ENCODE assay signal across 10 cellular contexts in genomic region chr19:40286235-40286530, GRCh38. TPM values are rescaled to one million over a fixed set of nuclear protein-coding genes. Genes with fewer than 3 reads are reported as not detected.
DNase-seq lines count a peak whose midpoint lies in the region; ATAC-seq and TF ChIP-seq lines count a peak whose summit lies in the region.
"Had no signal": no experiment of that assay in that cellular context is flagged by ENCODE, and none has a peak within 500 bp of the region (broad histone marks: within the 10 kb centered on the region; RNA-seq: fewer than 3 reads in every experiment).

No MANE protein-coding gene starts in this region.

- H3K4me1 Mint-ChIP-seq in endothelial cell (ENCODE audit: unreplicated experiment), result peaks cover 16% of the 10 kb centered on the region
- peaks cover 22% of the 10 kb centered on the region for H3K4me1 Mint-ChIP-seq in progenitor cell of endocrine pancreas (ENCODE audit: low read depth)

- peak overlapping the region; percentile 92 for H2AFZ ChIP-seq in DND-41 (ENCODE audit: low read depth, low read length)
- H2AFZ ChIP-seq in OCI-LY7 (ENCODE audit: low read length), result peak overlapping the region; percentile 47; the same call in 1 of the 2 replicates

- H3K9me3 Mint-ChIP-seq in endothelial cell (ENCODE audit: unreplicated experiment), result no peaks in the 10 kb centered on the region
- no peaks in the 10 kb centered on the region for H3K9me3 Mint-ChIP-seq in progenitor cell of endocrine pancreas (ENCODE audit: low read depth)

- H3K9me3 ChIP-seq in DND-41 (ENCODE audit: insufficient read depth, low read length, severe bottlenecking) (no peaks in the 10 kb centered on the region), OCI-LY7 (ENCODE audit: low read length) (no peaks in the 10 kb centered on the region)

- H3K4me3 Mint-ChIP-seq in endothelial cell (ENCODE audit: unreplicated experiment) (peak overlapping the region; percentile 72), progenitor cell of endocrine pancreas (ENCODE audit: low read depth) (no peak overlapping the region)

- ATAC-seq in DND-41 (ENCODE audit: insufficient read depth, low read depth) (no peak), HG03159 (IDR thresholded peaks at IDR 0.05; ENCODE audit: unreplicated experiment) (no peak), esophagus mucosa (no peak)

- H3K27ac Mint-ChIP-seq in endothelial cell (ENCODE audit: unreplicated experiment), result no peak overlapping the region
- peak overlapping the region; percentile 99 for H3K27ac Mint-ChIP-seq in progenitor cell of endocrine pancreas

- intact Hi-C loops in OCI-LY7 (cut with micrococcal nuclease; ENCODE audit: unreplicated experiment), result loop anchor here (5.0 to 10.0 kb wide), 4 partner anchors 61 to 319 kb away; partner anchors contain the start of genes C19orf47, LTBP4, PLD3 and SERTAD1

- H3K27me3 ChIP-seq in DND-41 (ENCODE audit: insufficient read depth, low read length, poor library complexity), result no peaks in the 10 kb centered on the region

- no peaks in the 10 kb centered on the region for H3K9me2 ChIP-seq in OCI-LY7 (ENCODE audit: insufficient read depth, low read length)

- H3K4me2 ChIP-seq in DND-41 (ENCODE audit: insufficient read depth, low read length) (peak overlapping the region; percentile 90), OCI-LY7 (ENCODE audit: low read length) (peak overlapping the region; percentile 93)

- H3K27ac ChIP-seq in DND-41 (ENCODE audit: low read length), result peak overlapping the region; percentile 99
- H3K27ac ChIP-seq in OCI-LY7 (ENCODE audit: low read depth, low read length, poor library complexity, severe bottlenecking), result peak overlapping the region; percentile 94

- TF ChIP-seq CTCF in DND-41 (IDR thresholded peaks at IDR 0.05; ENCODE audit: borderline replicate concordance, extremely low read depth, low read length, poor library complexity, severe bottlenecking), result no peak
- TF ChIP-seq CTCF in OCI-LY7 (conservative IDR thresholded peaks at IDR 0.05; ENCODE audit: low read length), result no peak
- no peak for TF ChIP-seq CTCF in endothelial cell (IDR thresholded peaks at IDR 0.05; ENCODE audit: unreplicated experiment)
- TF ChIP-seq CTCF in progenitor cell of endocrine pancreas (IDR thresholded peaks at IDR 0.05; ENCODE audit: unreplicated experiment), result no peak

- BruUV-seq in OCI-LY7 (replicated peaks; lab: Mats Ljungman, UMichigan), result no TSS peak

- POLR2A ChIA-PET in OCI-LY7 (lab: Charles Lee), result interaction anchor here (0.5 to 2.0 kb wide), 8 partner anchors 25 to 507 kb away, joined by 3 to 5 read pairs (median 3); no protein-coding TSS in a partner anchor

- H3K4me1 ChIP-seq in DND-41 (ENCODE audit: insufficient read depth, low read length) (peaks cover 42% of the 10 kb centered on the region), OCI-LY7 (ENCODE audit: insufficient read depth, low read length, poor library complexity, severe bottlenecking) (peaks cover 48% of the 10 kb centered on the region)

- peaks cover 4% of the 10 kb centered on the region for H3K36me3 Mint-ChIP-seq in endothelial cell (ENCODE audit: low read depth, unreplicated experiment)
- H3K36me3 Mint-ChIP-seq in progenitor cell of endocrine pancreas (ENCODE audit: insufficient read depth), result no peaks in the 10 kb centered on the region

- H3K27me3 Mint-ChIP-seq in endothelial cell (ENCODE audit: unreplicated experiment), result peaks cover 7% of the 10 kb centered on the region
- H3K27me3 Mint-ChIP-seq in progenitor cell of endocrine pancreas, result no peaks in the 10 kb centered on the region

- peaks cover 36% of the 10 kb centered on the region for H3K79me2 ChIP-seq in DND-41 (ENCODE audit: insufficient read depth, low read length)
- peaks cover 35% of the 10 kb centered on the region for H3K79me2 ChIP-seq in OCI-LY7 (ENCODE audit: insufficient read depth, low read depth, low read length)

- H3K9ac ChIP-seq in DND-41 (ENCODE audit: low read depth, low read length), result peak overlapping the region; percentile 73

- no peak for DNase-seq in DND-41
- no peak for DNase-seq in OCI-LY7 (ENCODE audit: low spot score)
- no peak for DNase-seq in endothelial cell (ENCODE audit: low spot score)
- DNase-seq in progenitor cell of endocrine pancreas (ENCODE audit: low spot score, unreplicated experiment), result no peak
- DNase-seq in SW 1271 (lab: John Stamatoyannopoulos, UW), result no peak
- DNase-seq in kidney tubule cell (ENCODE audit: low spot score), result no peak
- DNase-seq: activated effector memory CD4-positive, alpha-beta T cell treated with Interleukin-2 at 50 U/mL for 16 hours; NCI-H510A had no signal

- CTCF ChIA-PET in OCI-LY7 (lab: Charles Lee; ENCODE audit: unreplicated experiment), result interaction anchor here (0.5 kb wide), 2 partner anchors 70 to 491 kb away, joined by 3 to 12 read pairs; no protein-coding TSS in a partner anchor

- H4K20me1 ChIP-seq in DND-41 (ENCODE audit: insufficient read depth, low read length) (peaks cover 30% of the 10 kb centered on the region), OCI-LY7 (ENCODE audit: insufficient read depth, low read length) (no peaks in the 10 kb centered on the region)

- H3K36me3 ChIP-seq in DND-41 (ENCODE audit: insufficient read depth, low read length) (peaks cover 20% of the 10 kb centered on the region), OCI-LY7 (ENCODE audit: insufficient read depth, low read length) (no peaks in the 10 kb centered on the region)

- H3K4me3 ChIP-seq in DND-41 (ENCODE audit: low read depth in 1 of 2, low read length in 2 of 2) (peak overlapping the region in 1 of 2 experiments; percentile 62; a peak in 2 of 4 replicates), OCI-LY7 (ENCODE audit: low read depth, low read length, poor library complexity, severe bottlenecking) (peak overlapping the region; percentile 67)

RNA-seq across cellular contexts. Expression of gene AKT2, which starts 1.0 kb away (rescaled TPM):
- 97.8 and 116 TPM in 2 replicates for total RNA-seq in OCI-LY7 (2014; rRNA removed; shearing (Covaris generic))
- total RNA-seq in OCI-LY7 (2022) (192 and 197 TPM in 2 replicates), endothelial cell (ENCODE audit: unreplicated experiment) (89.8 TPM), progenitor cell of endocrine pancreas (200 TPM in 2 replicates), esophagus mucosa (96.0 TPM)

RNA-seq across cellular contexts. Expression of gene CCNP, which starts 59.7 kb away (rescaled TPM):
- 0.54 and 0.59 TPM in 2 replicates for total RNA-seq in OCI-LY7 (2014; rRNA removed; shearing (Covaris generic))
- total RNA-seq in OCI-LY7 (2022), result 0.48 and 0.61 TPM in 2 replicates
- total RNA-seq in endothelial cell (ENCODE audit: unreplicated experiment), result 0.18 TPM
- 0.50 and 0.78 TPM in 2 replicates for total RNA-seq in progenitor cell of endocrine pancreas
- total RNA-seq in esophagus mucosa, result not detected
